Comparison of ENCODE assay signal across 9 cellular contexts in genomic region chr11:78022397-78023396, GRCh38.
A peak's percentile ranks its signal among the peaks of the same experiment; 100 is the strongest.
DNase-seq lines count a peak whose midpoint lies in the region; ATAC-seq, FAIRE-seq and TF ChIP-seq lines count a peak whose summit lies in the region.
"Had no signal": no experiment of that assay in that cellular context is flagged by ENCODE, and none has a peak within 500 bp of the region (broad histone marks: within the 10 kb centered on the region; RNA-seq: fewer than 3 reads in every experiment).

Gene KCTD14 (minus strand): TSS chr11:78023276. CDS start chr11:78023249, 27 bp downstream.

- ATAC-seq in GM19035 (IDR thresholded peaks at IDR 0.05; ENCODE audit: unreplicated experiment) = peak; percentile 70

- no peak for TF ChIP-seq CTCF in foreskin fibroblast (IDR thresholded peaks at IDR 0.05; ENCODE audit: low read depth, low read length)
- no peak for TF ChIP-seq CTCF in GM20000 (IDR thresholded peaks at IDR 0.05; ENCODE audit: extremely low read depth, missing control alignments)
- no peak for TF ChIP-seq CTCF in GM13977 (IDR thresholded peaks at IDR 0.05; ENCODE audit: extremely low read depth, insufficient read depth, missing control alignments)

- DNase-seq in RCC 7860 (ENCODE audit: low spot score) = peak; percentile 41
- peak in 1 of 2 donors; percentile 27 for DNase-seq in foreskin fibroblast
- no peak for DNase-seq in GM20000 (ENCODE audit: low spot score)
- no peak for DNase-seq in GM13977 (ENCODE audit: low spot score)
- no peak for DNase-seq in SIG-M5 (lab: John Stamatoyannopoulos, UW)
- DNase-seq in DMS 273 (lab: John Stamatoyannopoulos, UW; ENCODE audit: unreplicated experiment) = no peak

- H3K27me3 ChIP-seq in rectal smooth muscle tissue (ENCODE audit: control insufficient read depth, insufficient read depth, low read length) = peaks cover 2% of the 10 kb centered on the region

- H3K9ac ChIP-seq in rectal smooth muscle tissue (ENCODE audit: low read length) = peak within 1 kb of the TSS; percentile 41

- H3K4me3 ChIP-seq in foreskin fibroblast (ENCODE audit: low read depth in 1 of 2, low read length in 2 of 2) (peak within 1 kb of the TSS; percentile 42 to 47), rectal smooth muscle tissue (ENCODE audit: low read length) (peak within 1 kb of the TSS; percentile 74)

- H3K36me3 ChIP-seq in rectal smooth muscle tissue (ENCODE audit: control insufficient read depth, insufficient read depth, low read length) = no peaks in the 10 kb centered on the region

- no peak for FAIRE-seq in RCC 7860 (lab: Jason Lieb, UNC)
- FAIRE-seq: colon had no signal

- H3K4me1 ChIP-seq in rectal smooth muscle tissue (ENCODE audit: control insufficient read depth, insufficient read depth, low read length) = no peaks in the 10 kb centered on the region

- peak within 1 kb of the TSS; percentile 69 for H3K27ac ChIP-seq in rectal smooth muscle tissue (ENCODE audit: low read depth, low read length)

- in situ Hi-C loops in GM13977 (cut with MboI; ENCODE audit: low pct_unique_long_range_greater_than_20kb, low sequenced_read_pairs, unreplicated experiment) = no loop called here
